ENCODE assay signal across 19 cellular contexts in genomic region chr5:67548520-67549262, GRCh38.
DNase-seq lines count a peak whose midpoint lies in the region; ATAC-seq and TF ChIP-seq lines count a peak whose summit lies in the region.
"Had no signal": no experiment of that assay in that cellular context is flagged by ENCODE, and none has a peak within 500 bp of the region (broad histone marks: within the 10 kb centered on the region; RNA-seq: fewer than 3 reads in every experiment).

No MANE protein-coding gene starts in this region.

- DNase-seq in left ventricle myocardium inferior (no peak), right atrium auricular region (ENCODE audit: low spot score) (no peak), mucosa of descending colon (peak in 1 of 3 donors; percentile 33), esophagus squamous epithelium (lab: John Stamatoyannopoulos, UW) (no peak), iPS-NIHi11 (ENCODE audit: low spot score) (no peak), RKO (ENCODE audit: low spot score) (no peak)
- DNase-seq in effector memory CD8-positive, alpha-beta T cell: no peak
- DNase-seq: activated CD4-positive, alpha-beta T cell treated with anti-CD3 and anti-CD28 coated beads for 1 hour; activated naive CD8-positive, alpha-beta T cell treated with anti-CD3 and anti-CD28 coated beads, Interleukin-2, amount 50 U/mL, for 24 hours; activated T-cell treated with anti-CD3 and anti-CD28 coated beads for 4 hours; effector CD8-positive, alpha-beta T cell; GDM1; mesenchymal stem cell; NCI-H1436 treated with DMSO at 0.1 percent for 48 hours; NCI-H2227 treated with DMSO at 0.1 percent for 48 hours; SJCRH30; stimulated activated CD4-positive, alpha-beta T cell treated with anti-CD3 and anti-CD28 coated beads, Interleukin-2, amount 100 ng/mL, for 24 hours; T-helper 9 cell had no signal

- intact Hi-C loops in left ventricle myocardium inferior (cut with micrococcal nuclease) (no loop called here), mucosa of descending colon (cut with DNase I, micrococcal nuclease) (no loop called here), esophagus squamous epithelium (cut with DNase I) (no loop called here)

- peak; percentile 44 for ATAC-seq in effector memory CD8-positive, alpha-beta T cell (replicated peaks)
- ATAC-seq in mucosa of descending colon (peak; percentile 80), GM18511 (IDR thresholded peaks at IDR 0.05; ENCODE audit: unreplicated experiment) (no peak)
- ATAC-seq: activated naive CD8-positive, alpha-beta T cell treated with anti-CD3 and anti-CD28 coated beads, Interleukin-2, amount 50 U/mL, for 24 hours had no signal

- H3K9me3 Mint-ChIP-seq in effector memory CD8-positive, alpha-beta T cell: no peaks in the 10 kb centered on the region
- H3K9me3 Mint-ChIP-seq: activated naive CD8-positive, alpha-beta T cell treated with anti-CD3 and anti-CD28 coated beads, Interleukin-2, amount 50 U/mL, for 24 hours had no signal

- no peak for TF ChIP-seq CTCF in left ventricle myocardium inferior (IDR thresholded peaks at IDR 0.05; ENCODE audit: borderline replicate concordance)
- TF ChIP-seq CTCF in right atrium auricular region (IDR thresholded peaks at IDR 0.05): no peak
- TF ChIP-seq CTCF in mucosa of descending colon (IDR thresholded peaks at IDR 0.05): no peak
- TF ChIP-seq CTCF in esophagus squamous epithelium (IDR thresholded peaks at IDR 0.05): no peak

- H3K4me3 ChIP-seq in left ventricle myocardium inferior (no peak overlapping the region), right atrium auricular region (no peak overlapping the region), mucosa of descending colon (no peak overlapping the region), esophagus squamous epithelium (no peak overlapping the region)
- H3K4me3 ChIP-seq: SJCRH30 had no signal

- peaks cover 16 to 18% of the 10 kb centered on the region in 2 donors for H3K4me1 Mint-ChIP-seq in effector memory CD8-positive, alpha-beta T cell (ENCODE audit: low read depth in 2 of 2)

- H3K4me3 Mint-ChIP-seq in effector memory CD8-positive, alpha-beta T cell: peak overlapping the region; percentile 55 to 66
- H3K4me3 Mint-ChIP-seq: activated naive CD8-positive, alpha-beta T cell treated with anti-CD3 and anti-CD28 coated beads, Interleukin-2, amount 50 U/mL, for 24 hours had no signal

- H3K27ac Mint-ChIP-seq in effector memory CD8-positive, alpha-beta T cell: peak overlapping the region; percentile 32 to 44
- H3K27ac Mint-ChIP-seq: activated naive CD8-positive, alpha-beta T cell treated with anti-CD3 and anti-CD28 coated beads, Interleukin-2, amount 50 U/mL, for 24 hours had no signal

- H3K27ac ChIP-seq in left ventricle myocardium inferior (replicated peaks): peak overlapping the region; percentile 1
- H3K27ac ChIP-seq in right atrium auricular region: no peak overlapping the region
- no peak overlapping the region for H3K27ac ChIP-seq in esophagus squamous epithelium
- H3K27ac ChIP-seq: SJCRH30 had no signal

- H3K36me3 ChIP-seq in left ventricle myocardium inferior: no peaks in the 10 kb centered on the region
- no peaks in the 10 kb centered on the region for H3K36me3 ChIP-seq in right atrium auricular region
- no peaks in the 10 kb centered on the region for H3K36me3 ChIP-seq in mucosa of descending colon (ENCODE audit: low read depth)
- no peaks in the 10 kb centered on the region for H3K36me3 ChIP-seq in esophagus squamous epithelium
- H3K36me3 ChIP-seq: SJCRH30 had no signal

- H3K4me1 ChIP-seq in left ventricle myocardium inferior (peaks cover 10% of the 10 kb centered on the region), right atrium auricular region (no peaks in the 10 kb centered on the region), mucosa of descending colon (ENCODE audit: low read depth) (peaks cover 16% of the 10 kb centered on the region), esophagus squamous epithelium (peaks cover 0 to 27% (median 0%) of the 10 kb centered on the region in 3 donors)
- H3K4me1 ChIP-seq: SJCRH30 had no signal

- TF ChIP-seq POLR2A in esophagus squamous epithelium (IDR thresholded peaks at IDR 0.05): no peak

- 73 to 76% methylated on average over 8 of the region's 8 CpGs for WGBS in esophagus squamous epithelium, 2 donors

- no peaks in the 10 kb centered on the region for H3K36me3 Mint-ChIP-seq in effector memory CD8-positive, alpha-beta T cell (ENCODE audit: insufficient read depth)

- no peaks in the 10 kb centered on the region for H3K27me3 Mint-ChIP-seq in effector memory CD8-positive, alpha-beta T cell
- H3K27me3 Mint-ChIP-seq: activated naive CD8-positive, alpha-beta T cell treated with anti-CD3 and anti-CD28 coated beads, Interleukin-2, amount 50 U/mL, for 24 hours had no signal

- no peaks in the 10 kb centered on the region for H3K27me3 ChIP-seq in left ventricle myocardium inferior (ENCODE audit: low read depth)
- no peaks in the 10 kb centered on the region for H3K27me3 ChIP-seq in right atrium auricular region
- H3K27me3 ChIP-seq in esophagus squamous epithelium: no peaks in the 10 kb centered on the region

- no peaks in the 10 kb centered on the region for H3K9me3 ChIP-seq in left ventricle myocardium inferior (replicated peaks)
- H3K9me3 ChIP-seq in right atrium auricular region: no peaks in the 10 kb centered on the region
- no peaks in the 10 kb centered on the region for H3K9me3 ChIP-seq in mucosa of descending colon
- no peaks in the 10 kb centered on the region for H3K9me3 ChIP-seq in esophagus squamous epithelium
- H3K9me3 ChIP-seq: SJCRH30 had no signal
